Comparison of ENCODE assay signal across 10 cellular contexts in genomic region chr16:50121278-50121677, GRCh38. TPM values are rescaled to one million over a fixed set of nuclear protein-coding genes. Genes with fewer than 3 reads are reported as not detected.
A peak's percentile ranks its signal among the peaks of the same experiment; 100 is the strongest.
DNase-seq lines count a peak whose midpoint lies in the region; ATAC-seq lines count a peak whose summit lies in the region.
"Had no signal": no experiment of that assay in that cellular context is flagged by ENCODE, and none has a peak within 500 bp of the region (broad histone marks: within the 10 kb centered on the region; RNA-seq: fewer than 3 reads in every experiment).

No MANE protein-coding gene starts in this region.

- no peaks in the 10 kb centered on the region for H3K27me3 Mint-ChIP-seq in activated T-helper 17 cell treated with anti-CD3 and anti-CD28 coated beads, Interleukin-2, amount 50 U/mL, for 72 hours

- no peaks in the 10 kb centered on the region for H3K36me3 Mint-ChIP-seq in activated T-helper 17 cell treated with anti-CD3 and anti-CD28 coated beads, Interleukin-2, amount 50 U/mL, for 72 hours (ENCODE audit: low read depth)

- peaks cover 12% of the 10 kb centered on the region for H3K4me1 Mint-ChIP-seq in activated T-helper 17 cell treated with anti-CD3 and anti-CD28 coated beads, Interleukin-2, amount 50 U/mL, for 72 hours
- H3K4me1 Mint-ChIP-seq: nephron had no signal

- H3K9me3 Mint-ChIP-seq in activated T-helper 17 cell treated with anti-CD3 and anti-CD28 coated beads, Interleukin-2, amount 50 U/mL, for 72 hours: no peaks in the 10 kb centered on the region
- H3K9me3 Mint-ChIP-seq: nephron had no signal

- peak overlapping the region; percentile 44 for H3K27ac Mint-ChIP-seq in activated T-helper 17 cell treated with anti-CD3 and anti-CD28 coated beads, Interleukin-2, amount 50 U/mL, for 72 hours
- H3K27ac Mint-ChIP-seq: nephron had no signal

- DNase-seq in SHP77 treated with DMSO at 0.1 percent for 48 hours (lab: John Stamatoyannopoulos, UW) (no peak), SW480 (ENCODE audit: low spot score) (no peak)
- no peak for DNase-seq in stimulated activated naive CD4-positive, alpha-beta T cell (lab: John Stamatoyannopoulos, UW)
- DNase-seq: NCI-H1930 had no signal

- peak overlapping the region; percentile 23 for H3K4me3 Mint-ChIP-seq in activated T-helper 17 cell treated with anti-CD3 and anti-CD28 coated beads, Interleukin-2, amount 50 U/mL, for 72 hours
- H3K4me3 Mint-ChIP-seq: nephron had no signal

- peak; percentile 42 for ATAC-seq in GM18499 (IDR thresholded peaks at IDR 0.05; ENCODE audit: insufficient read depth, unreplicated experiment)
- ATAC-seq in GM19455 (IDR thresholded peaks at IDR 0.05; ENCODE audit: unreplicated experiment): peak; percentile 50
- ATAC-seq in HG03175 (IDR thresholded peaks at IDR 0.05; ENCODE audit: unreplicated experiment): peak; percentile 61
- peak; percentile 84 for ATAC-seq in activated T-helper 17 cell treated with anti-CD3 and anti-CD28 coated beads, Interleukin-2, amount 50 U/mL, for 72 hours (replicated peaks)
- no peak for ATAC-seq in GM21528 (IDR thresholded peaks at IDR 0.05; ENCODE audit: low FRiP score, unreplicated experiment)

RNA-seq across cellular contexts. Expression of gene TENT4B, which starts 31.8 kb away (rescaled TPM):
- 10 to 100 TPM; 16.3 to 31.5 TPM for total RNA-seq in activated T-helper 17 cell treated with anti-CD3 and anti-CD28 coated beads, Interleukin-2, amount 50 U/mL, for 72 hours

RNA-seq across cellular contexts. Expression of gene HEATR3, which starts 55.5 kb away (rescaled TPM):
- total RNA-seq in activated T-helper 17 cell treated with anti-CD3 and anti-CD28 coated beads, Interleukin-2, amount 50 U/mL, for 72 hours: 10 to 100 TPM; 23.3 to 46.7 TPM
